39 cellular contexts compared by ENCODE assay signal in the genomic region with DNA sequence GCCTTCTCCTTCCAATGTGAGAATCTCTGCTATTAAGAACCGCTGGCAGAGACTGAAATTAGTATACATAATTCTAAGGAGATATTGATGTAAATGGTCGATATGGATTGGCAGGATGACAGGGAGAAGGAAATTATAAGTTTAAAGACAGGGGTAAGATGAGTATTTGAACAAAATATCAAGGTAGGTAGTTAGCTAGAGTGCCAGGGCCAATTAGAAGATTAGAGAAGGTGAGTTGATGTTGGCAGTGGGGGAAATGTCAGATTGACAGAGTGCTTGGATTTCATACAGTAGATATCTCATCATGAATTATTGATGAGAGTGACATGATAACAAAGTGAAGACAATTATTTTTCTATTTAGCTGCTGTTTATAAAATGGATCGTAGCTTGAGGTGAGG.
"Had no signal": no experiment of that assay in that cellular context is flagged by ENCODE, and none has a peak within 500 bp of the region (broad histone marks: within the 10 kb centered on the region; RNA-seq: fewer than 3 reads in every experiment).

No MANE protein-coding gene starts in this region.

- H3K4me3 ChIP-seq: adrenal gland, ascending aorta, body of pancreas, breast epithelium, cardiac muscle cell had no signal

- H3K4me3 Mint-ChIP-seq: activated naive CD4-positive, alpha-beta T cell treated with anti-CD3 and anti-CD28 coated beads for 36 hours; activated naive CD4-positive, alpha-beta T cell treated with anti-CD3 and anti-CD28 coated beads, Interleukin-2, amount 10 ng/mL, durations not matched to agents 7 days and 5 days; activated naive CD4-positive, alpha-beta T cell treated with anti-CD3 and anti-CD28 coated beads, Interleukin-2, amount 50 U/mL, for 24 hours; activated naive CD8-positive, alpha-beta T cell; activated naive CD8-positive, alpha-beta T cell treated with anti-CD3 and anti-CD28 coated beads for 36 hours; activated naive CD8-positive, alpha-beta T cell treated with anti-CD3 and anti-CD28 coated beads, Interleukin-2, amount 10 ng/mL, durations not matched to agents 7 days and 5 days; activated T-cell treated with anti-CD3 and anti-CD28 coated beads, Interleukin-2, amount 50 U/mL, for 24 hours; activated T-cell treated with anti-CD3 and anti-CD28 coated beads, Interleukin-2, amount 50 U/mL, for 4 hours; activated T-cell treated with anti-CD3 and anti-CD28 coated beads, Interleukin-2, amount 50 U/mL, for 72 hours; activated T-helper 1 cell treated with anti-CD3 and anti-CD28 coated beads, Interleukin-12 subunit alpha, Interleukin-12 subunit beta, Interleukin-2, Interleukin-4 antibody, amounts not matched to agents 30 ng/mL and 10 ng/mL and 1 ng/mL, durations not matched to agents 14 hours and 24 hours and 36 hours; activated T-helper 17 cell treated with anti-CD3 and anti-CD28 coated beads, Interleukin-2, amount 50 U/mL, for 72 hours; brain; central memory CD8-positive, alpha-beta T cell had no signal

- H3K27me3 Mint-ChIP-seq: activated naive CD4-positive, alpha-beta T cell treated with anti-CD3 and anti-CD28 coated beads, Interleukin-2, amount 10 ng/mL, durations not matched to agents 7 days and 5 days; activated naive CD4-positive, alpha-beta T cell treated with anti-CD3 and anti-CD28 coated beads, Interleukin-2, amount 50 U/mL, for 24 hours; activated naive CD8-positive, alpha-beta T cell; activated naive CD8-positive, alpha-beta T cell treated with anti-CD3 and anti-CD28 coated beads for 36 hours; activated naive CD8-positive, alpha-beta T cell treated with anti-CD3 and anti-CD28 coated beads, Interleukin-2, amount 10 ng/mL, durations not matched to agents 7 days and 5 days; activated T-cell treated with anti-CD3 and anti-CD28 coated beads, Interleukin-2, amount 50 U/mL, for 24 hours; activated T-helper 17 cell treated with anti-CD3 and anti-CD28 coated beads, Interleukin-2, amount 50 U/mL, for 72 hours; brain; central memory CD8-positive, alpha-beta T cell had no signal

- H3K9me3 Mint-ChIP-seq: activated naive CD4-positive, alpha-beta T cell treated with anti-CD3 and anti-CD28 coated beads for 36 hours; activated naive CD4-positive, alpha-beta T cell treated with anti-CD3 and anti-CD28 coated beads, Interleukin-2, amount 10 ng/mL, durations not matched to agents 7 days and 5 days; activated naive CD4-positive, alpha-beta T cell treated with anti-CD3 and anti-CD28 coated beads, Interleukin-2, amount 50 U/mL, for 24 hours; activated naive CD4-positive, alpha-beta T cell treated with anti-CD3 and anti-CD28 coated beads, Interleukin-2, amount 50 U/mL, for 72 hours; activated naive CD8-positive, alpha-beta T cell treated with anti-CD3 and anti-CD28 coated beads for 36 hours; activated naive CD8-positive, alpha-beta T cell treated with anti-CD3 and anti-CD28 coated beads, Interleukin-2, amount 10 ng/mL, durations not matched to agents 7 days and 5 days; activated T-cell treated with anti-CD3 and anti-CD28 coated beads, Interleukin-2, amount 50 U/mL, for 24 hours; activated T-cell treated with anti-CD3 and anti-CD28 coated beads, Interleukin-2, amount 50 U/mL, for 4 hours; activated T-cell treated with anti-CD3 and anti-CD28 coated beads, Interleukin-2, amount 50 U/mL, for 72 hours; activated T-helper 1 cell treated with anti-CD3 and anti-CD28 coated beads, Interleukin-12 subunit alpha, Interleukin-12 subunit beta, Interleukin-2, Interleukin-4 antibody, amounts not matched to agents 30 ng/mL and 10 ng/mL and 1 ng/mL, durations not matched to agents 14 hours and 24 hours and 36 hours; activated T-helper 17 cell treated with anti-CD3 and anti-CD28 coated beads, Interleukin-2, amount 50 U/mL, for 72 hours; activated T-helper 2 cell treated with anti-CD3 and anti-CD28 coated beads, Interferon-gamma antibody, Interleukin-2, Interleukin-4, amounts not matched to agents 10 μg/mL and 5 μg/mL and 100 μg/mL, durations not matched to agents 14 hours and 24 hours and 36 hours; brain; central memory CD8-positive, alpha-beta T cell had no signal

- H3K36me3 ChIP-seq: adrenal gland, ascending aorta, brain microvascular endothelial cell, breast epithelium, cardiac muscle cell had no signal

- H3K27ac ChIP-seq: adrenal gland, ascending aorta, body of pancreas, brain microvascular endothelial cell, breast epithelium, cardiac muscle cell had no signal

- H3K27me3 ChIP-seq: adrenal gland, ascending aorta, body of pancreas, brain microvascular endothelial cell, breast epithelium, cardiac muscle cell had no signal

- DNase-seq: activated effector memory CD4-positive, alpha-beta T cell treated with anti-CD3 and anti-CD28 coated beads, Interleukin-2, amount 50 U/mL, for 16 hours; activated effector memory CD4-positive, alpha-beta T cell treated with Interleukin-2 at 50 U/mL for 16 hours; activated gamma-delta T cell; activated gamma-delta T cell treated with Interleukin-2 at 50 U/mL for 16 hours; activated naive CD4-positive, alpha-beta T cell; activated naive CD4-positive, alpha-beta T cell treated with anti-CD3 and anti-CD28 coated beads for 36 hours; activated naive CD4-positive, alpha-beta T cell treated with anti-CD3 and anti-CD28 coated beads, Interleukin-2, amount 10 ng/mL, durations not matched to agents 7 days and 5 days; activated naive CD4-positive, alpha-beta T cell treated with anti-CD3 and anti-CD28 coated beads, Interleukin-2, amount 50 U/mL, for 16 hours; activated naive CD4-positive, alpha-beta T cell treated with Interleukin-2 at 50 U/mL for 16 hours; activated naive CD8-positive, alpha-beta T cell treated with anti-CD3 and anti-CD28 coated beads for 36 hours; activated naive CD8-positive, alpha-beta T cell treated with anti-CD3 and anti-CD28 coated beads, Interleukin-2, amount 10 ng/mL, durations not matched to agents 7 days and 5 days; activated T-cell treated with anti-CD3 and anti-CD28 coated beads, Interleukin-2, amount 50 U/mL, for 1 hour; activated T-cell treated with anti-CD3 and anti-CD28 coated beads, Interleukin-2, amount 50 U/mL, for 24 hours; activated T-cell treated with anti-CD3 and anti-CD28 coated beads, Interleukin-2, amount 50 U/mL, for 4 hours; activated T-cell treated with anti-CD3 and anti-CD28 coated beads, Interleukin-2, amount 50 U/mL, for 48 hours; activated T-cell treated with anti-CD3 and anti-CD28 coated beads, Interleukin-2, amount 50 U/mL, for 72 hours; adrenal gland; amniotic stem cell; amygdala; anterior cingulate cortex; aorta; body of pancreas; brain microvascular endothelial cell; caudate nucleus; central memory CD4-positive, alpha-beta T cell; cerebellar nuclear complex had no signal

- H3K4me1 Mint-ChIP-seq: activated naive CD4-positive, alpha-beta T cell treated with anti-CD3 and anti-CD28 coated beads, Interleukin-2, amount 10 ng/mL, durations not matched to agents 7 days and 5 days; activated naive CD8-positive, alpha-beta T cell treated with anti-CD3 and anti-CD28 coated beads, Interleukin-2, amount 10 ng/mL, durations not matched to agents 7 days and 5 days had no signal

- H3K9me3 ChIP-seq: adrenal gland, ascending aorta, body of pancreas, breast epithelium had no signal

- ATAC-seq: activated naive CD4-positive, alpha-beta T cell treated with anti-CD3 and anti-CD28 coated beads, Interleukin-2, amount 50 U/mL, for 72 hours; activated T-cell treated with anti-CD3 and anti-CD28 coated beads, Interleukin-2, amount 50 U/mL, for 4 hours; activated T-cell treated with anti-CD3 and anti-CD28 coated beads, Interleukin-2, amount 50 U/mL, for 72 hours; activated T-helper 17 cell treated with anti-CD3 and anti-CD28 coated beads, Interleukin-2, amount 50 U/mL, for 72 hours; body of pancreas had no signal

- H3K36me3 Mint-ChIP-seq: activated naive CD4-positive, alpha-beta T cell treated with anti-CD3 and anti-CD28 coated beads, Interleukin-2, amount 10 ng/mL, durations not matched to agents 7 days and 5 days; activated naive CD4-positive, alpha-beta T cell treated with anti-CD3 and anti-CD28 coated beads, Interleukin-2, amount 50 U/mL, for 72 hours; activated naive CD8-positive, alpha-beta T cell treated with anti-CD3 and anti-CD28 coated beads, Interleukin-2, amount 10 ng/mL, durations not matched to agents 7 days and 5 days had no signal

- FAIRE-seq: astrocyte, bronchial epithelial cell had no signal

- H3K27ac Mint-ChIP-seq: activated naive CD4-positive, alpha-beta T cell treated with anti-CD3 and anti-CD28 coated beads for 36 hours; activated naive CD4-positive, alpha-beta T cell treated with anti-CD3 and anti-CD28 coated beads, Interleukin-2, amount 50 U/mL, for 24 hours; activated naive CD4-positive, alpha-beta T cell treated with anti-CD3 and anti-CD28 coated beads, Interleukin-2, amount 50 U/mL, for 72 hours; activated naive CD8-positive, alpha-beta T cell; activated naive CD8-positive, alpha-beta T cell treated with anti-CD3 and anti-CD28 coated beads for 36 hours; activated naive CD8-positive, alpha-beta T cell treated with anti-CD3 and anti-CD28 coated beads, Interleukin-2, amount 10 ng/mL, durations not matched to agents 7 days and 5 days; activated T-cell treated with anti-CD3 and anti-CD28 coated beads, Interleukin-2, amount 50 U/mL, for 24 hours; activated T-cell treated with anti-CD3 and anti-CD28 coated beads, Interleukin-2, amount 50 U/mL, for 72 hours; activated T-helper 1 cell treated with anti-CD3 and anti-CD28 coated beads, Interleukin-12 subunit alpha, Interleukin-12 subunit beta, Interleukin-2, Interleukin-4 antibody, amounts not matched to agents 30 ng/mL and 10 ng/mL and 1 ng/mL, durations not matched to agents 14 hours and 24 hours and 36 hours; activated T-helper 17 cell treated with anti-CD3 and anti-CD28 coated beads, Interleukin-2, amount 50 U/mL, for 72 hours; activated T-helper 2 cell treated with anti-CD3 and anti-CD28 coated beads, Interferon-gamma antibody, Interleukin-2, Interleukin-4, amounts not matched to agents 10 μg/mL and 5 μg/mL and 100 μg/mL, durations not matched to agents 14 hours and 24 hours and 36 hours; brain had no signal
